25 cellular contexts compared by ENCODE assay signal in the genomic region with DNA sequence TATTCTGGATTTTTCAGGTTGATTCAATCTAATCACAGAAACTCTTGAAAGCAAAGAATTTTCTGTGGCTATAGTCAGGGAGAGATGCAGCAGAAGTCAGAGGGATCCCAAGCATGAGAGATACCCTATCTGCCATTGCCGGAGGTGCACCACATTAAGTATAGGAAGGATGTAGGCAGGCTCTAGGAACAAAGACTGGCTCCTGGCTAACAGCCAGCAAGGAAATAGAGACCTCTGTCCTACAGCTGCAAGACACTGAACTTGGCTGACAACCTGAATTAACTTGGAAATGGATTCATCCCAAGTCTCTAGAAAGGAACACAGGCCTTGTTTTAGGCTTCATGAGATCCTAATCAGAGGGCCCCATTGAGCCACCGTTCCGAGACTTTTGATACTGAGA.
DNase-seq lines count a peak whose midpoint lies in the region; ATAC-seq, FAIRE-seq and TF ChIP-seq lines count a peak whose summit lies in the region.
"Had no signal": no experiment of that assay in that cellular context is flagged by ENCODE, and none has a peak within 500 bp of the region (broad histone marks: within the 10 kb centered on the region; RNA-seq: fewer than 3 reads in every experiment).

No MANE protein-coding gene starts in this region.

- H3K27me3 Mint-ChIP-seq in WTC11 (ENCODE audit: low read depth), result peaks cover 20% of the 10 kb centered on the region
- H3K27me3 Mint-ChIP-seq: activated CD8-positive, alpha-beta T cell treated with anti-CD3 and anti-CD28 coated beads for 36 hours; activated naive CD4-positive, alpha-beta T cell treated with anti-CD3 and anti-CD28 coated beads, Interleukin-2, amount 50 U/mL, for 24 hours; activated T-helper 17 cell treated with anti-CD3 and anti-CD28 coated beads, Interleukin-2, amount 50 U/mL, for 72 hours; stimulated activated memory B cell treated with anti-CD40 and anti-IgM and Interleukin-4, amounts not matched to agents 10 μg/mL and 1 μg/mL and 100 μg/mL, for 72 hours had no signal

- H3K4me1 Mint-ChIP-seq in WTC11, result 0 out of 2 replicates have a peak, but pooled peaks cover 3% of the 10 kb centered on the region
- H3K4me1 Mint-ChIP-seq: activated naive CD4-positive, alpha-beta T cell treated with anti-CD3 and anti-CD28 coated beads, Interleukin-2, amount 50 U/mL, for 24 hours; activated T-helper 17 cell treated with anti-CD3 and anti-CD28 coated beads, Interleukin-2, amount 50 U/mL, for 72 hours; stimulated activated memory B cell treated with anti-CD40 and anti-IgM and Interleukin-4, amounts not matched to agents 10 μg/mL and 1 μg/mL and 100 μg/mL, for 72 hours had no signal

- TF ChIP-seq RAD21 in HepG2 (CRISPR knock-in tag; IDR thresholded peaks at IDR 0.05), result no peak

- no TSS peak for BruUV-seq in HepG2 (replicated peaks; lab: Mats Ljungman, UMichigan)

- TF ChIP-seq POLR2A in right lobe of liver (IDR thresholded peaks at IDR 0.05), result no peak
- no peak for TF ChIP-seq POLR2A in HepG2 (IDR thresholded peaks at IDR 0.05; ENCODE audit: insufficient read depth in 1 of 2, low read depth in 2 of 2, low read length in 2 of 2)

- no peak overlapping the region for H3K27ac ChIP-seq in right lobe of liver
- H3K27ac ChIP-seq in HepG2 (ENCODE audit: extremely low read length, insufficient read depth, low read length), result no peak overlapping the region
- no peak overlapping the region for H3K27ac ChIP-seq in colonic mucosa
- H3K27ac ChIP-seq: BLaER1, cardiac muscle cell had no signal

- H3K9ac ChIP-seq in HepG2 (ENCODE audit: insufficient read depth, low read depth, low read length), result no peak overlapping the region
- H3K9ac ChIP-seq in colonic mucosa (ENCODE audit: low read depth in 2 of 2, low read length in 2 of 2), result no peak overlapping the region
- H3K9ac ChIP-seq: BLaER1 had no signal

- H3K4me1 ChIP-seq in right lobe of liver (no peaks in the 10 kb centered on the region), HepG2 (ENCODE audit: insufficient read depth, low read length) (no peaks in the 10 kb centered on the region), colonic mucosa (no peaks in the 10 kb centered on the region)
- H3K4me1 ChIP-seq: BLaER1 had no signal

- H3K4me2 ChIP-seq in HepG2 (ENCODE audit: low read depth, low read length), result no peak overlapping the region
- H3K4me2 ChIP-seq: BLaER1 had no signal

- peak in 1 of 3 donors; percentile 45 for DNase-seq in right lobe of liver
- no peak for DNase-seq in HepG2 (ENCODE audit: low spot score)
- DNase-seq in WTC11 (ENCODE audit: low spot score), result no peak
- DNase-seq in glomerular visceral epithelial cell (ENCODE audit: extremely low spot score), result peak; percentile 1
- no peak for DNase-seq in sciatic nerve (ENCODE audit: low spot score)
- no peak for DNase-seq in colonic mucosa
- DNase-seq in germinal center (ENCODE audit: low spot score), result no peak
- DNase-seq: activated CD4-positive, alpha-beta T cell treated with anti-CD3 and anti-CD28 coated beads for 1 hour; activated CD8-positive, alpha-beta T cell treated with anti-CD3 and anti-CD28 coated beads for 36 hours; anterior cingulate cortex; COR-L47; mesenchymal stem cell; NCI-H1694 treated with DMSO at 0.1 percent for 48 hours; NCI-H526; SIG-M5; stimulated activated CD4-positive, alpha-beta T cell treated with anti-CD3 and anti-CD28 coated beads, Interleukin-4, amount 100 ng/mL, for 4 hours had no signal

- 52% methylated on average over 3 of the region's 3 CpGs for WGBS in right lobe of liver (ENCODE audit: insufficient coverage, low coverage, low lambda C conversion rate, missing lambda C conversion rate)
- 2% methylated on average over 3 of the region's 3 CpGs for WGBS in HepG2 (ENCODE audit: low lambda C conversion rate)

- H3K36me3 Mint-ChIP-seq in WTC11, result peaks cover 9% of the 10 kb centered on the region
- H3K36me3 Mint-ChIP-seq: activated naive CD4-positive, alpha-beta T cell treated with anti-CD3 and anti-CD28 coated beads, Interleukin-2, amount 50 U/mL, for 24 hours; stimulated activated memory B cell treated with anti-CD40 and anti-IgM and Interleukin-4, amounts not matched to agents 10 μg/mL and 1 μg/mL and 100 μg/mL, for 72 hours had no signal

- TF ChIP-seq EP300 in HepG2 (IDR thresholded peaks at IDR 0.05; ENCODE audit: low read depth in 2 of 2, low read length in 2 of 2) (no peak), HepG2 (CRISPR knock-in tag; IDR thresholded peaks at IDR 0.05; ENCODE audit: borderline replicate concordance) (no peak)

- H4K20me1 ChIP-seq in HepG2 (ENCODE audit: insufficient read depth, low read length), result no peaks in the 10 kb centered on the region
- H4K20me1 ChIP-seq: BLaER1 had no signal

- POLR2A ChIA-PET in HepG2 (lab: Yijun Ruan, JAX), result no interaction called here
- POLR2A ChIA-PET in WTC11 (lab: Charles Lee), result no interaction called here

- CTCF ChIA-PET in HepG2 (lab: Yijun Ruan, JAX; ENCODE audit: low intra/inter-chr PET ratio, low total read pairs), result no interaction called here
- CTCF ChIA-PET in WTC11 (lab: Charles Lee), result no interaction called here

- ATAC-seq in right lobe of liver (peak; percentile 53 to 75 (median 64)), HepG2 (no peak), WTC11 (peak; percentile 78), sciatic nerve (peak; percentile 55), HG02981 (IDR thresholded peaks at IDR 0.05; ENCODE audit: unreplicated experiment) (no peak)
- ATAC-seq: activated CD8-positive, alpha-beta T cell treated with anti-CD3 and anti-CD28 coated beads for 36 hours; activated T-helper 17 cell treated with anti-CD3 and anti-CD28 coated beads, Interleukin-2, amount 50 U/mL, for 72 hours; stimulated activated memory B cell treated with anti-CD40 and anti-IgM and Interleukin-4, amounts not matched to agents 10 μg/mL and 1 μg/mL and 100 μg/mL, for 72 hours had no signal

- peaks cover 20% of the 10 kb centered on the region for H3K9me3 Mint-ChIP-seq in WTC11
- H3K9me3 Mint-ChIP-seq: activated naive CD4-positive, alpha-beta T cell treated with anti-CD3 and anti-CD28 coated beads, Interleukin-2, amount 50 U/mL, for 24 hours had no signal

- no peak overlapping the region for H2AFZ ChIP-seq in HepG2 (ENCODE audit: low read length)

- no peak for TF ChIP-seq CTCF in right lobe of liver (IDR thresholded peaks at IDR 0.05)
- no peak for TF ChIP-seq CTCF in HepG2 (CRISPR knock-in tag; IDR thresholded peaks at IDR 0.05)
- no peak for TF ChIP-seq CTCF in WTC11 (IDR thresholded peaks at IDR 0.05)
- TF ChIP-seq CTCF in colonic mucosa (IDR thresholded peaks at IDR 0.05), result no peak

- H3K4me3 ChIP-seq in right lobe of liver (no peak overlapping the region), HepG2 (replicated peaks in 1 of 3; ENCODE audit: insufficient read depth in 1 of 3, low read depth in 2 of 3, low read length in 3 of 3) (no peak overlapping the region), colonic mucosa (no peak overlapping the region)
- H3K4me3 ChIP-seq: BLaER1, cardiac muscle cell had no signal

- FAIRE-seq in HepG2 (lab: Jason Lieb, UNC), result no peak
- FAIRE-seq: GM12892, TTC549 had no signal

- intact Hi-C loops in right lobe of liver (cut with DNase I) (no loop called here), HepG2 (cut with micrococcal nuclease; ENCODE audit: unreplicated experiment) (no loop called here), sciatic nerve (cut with DNase I) (no loop called here), colonic mucosa (cut with DNase I) (no loop called here)

- H3K9me3 ChIP-seq in right lobe of liver (no peaks in the 10 kb centered on the region), HepG2 (ENCODE audit: low read length) (peaks cover 73% of the 10 kb centered on the region), colonic mucosa (peaks cover 4% of the 10 kb centered on the region)
- H3K9me3 ChIP-seq: BLaER1 had no signal

- no peaks in the 10 kb centered on the region for H3K79me2 ChIP-seq in HepG2 (ENCODE audit: insufficient read depth, low read length)

- H3K4me3 Mint-ChIP-seq in WTC11, result no peak overlapping the region
- H3K4me3 Mint-ChIP-seq: activated CD8-positive, alpha-beta T cell treated with anti-CD3 and anti-CD28 coated beads for 36 hours; activated naive CD4-positive, alpha-beta T cell treated with anti-CD3 and anti-CD28 coated beads, Interleukin-2, amount 50 U/mL, for 24 hours; activated T-helper 17 cell treated with anti-CD3 and anti-CD28 coated beads, Interleukin-2, amount 50 U/mL, for 72 hours; stimulated activated memory B cell treated with anti-CD40 and anti-IgM and Interleukin-4, amounts not matched to agents 10 μg/mL and 1 μg/mL and 100 μg/mL, for 72 hours; T-helper 1 cell treated with Interleukin-12 subunit alpha and Interleukin-12 subunit beta and Interleukin-4 antibody, amounts not matched to agents 30 μg/mL and 1 μg/mL, for 36 hours had no signal

- H3K27me3 ChIP-seq in right lobe of liver (no peaks in the 10 kb centered on the region), HepG2 (ENCODE audit: control insufficient read depth in 1 of 2, insufficient read depth in 2 of 2, low read length in 2 of 2) (no peaks in the 10 kb centered on the region), colonic mucosa (no peaks in the 10 kb centered on the region)
- H3K27me3 ChIP-seq: BLaER1, cardiac muscle cell had no signal

- H3K27ac Mint-ChIP-seq in WTC11, result no peak overlapping the region
- H3K27ac Mint-ChIP-seq: activated CD8-positive, alpha-beta T cell treated with anti-CD3 and anti-CD28 coated beads for 36 hours; activated naive CD4-positive, alpha-beta T cell treated with anti-CD3 and anti-CD28 coated beads, Interleukin-2, amount 50 U/mL, for 24 hours; activated T-helper 17 cell treated with anti-CD3 and anti-CD28 coated beads, Interleukin-2, amount 50 U/mL, for 72 hours; stimulated activated memory B cell treated with anti-CD40 and anti-IgM and Interleukin-4, amounts not matched to agents 10 μg/mL and 1 μg/mL and 100 μg/mL, for 72 hours; T-helper 1 cell treated with Interleukin-12 subunit alpha and Interleukin-12 subunit beta and Interleukin-4 antibody, amounts not matched to agents 30 μg/mL and 1 μg/mL, for 36 hours had no signal

- in situ Hi-C loops in HepG2 (cut with HindIII; ENCODE audit: extremely low pct_ligation_motif_present, low pct_unique_long_range_greater_than_20kb), result no loop called here

- no peaks in the 10 kb centered on the region for H3K36me3 ChIP-seq in right lobe of liver
- H3K36me3 ChIP-seq in HepG2 (replicated peaks in 1 of 2; ENCODE audit: control insufficient read depth in 1 of 2, insufficient read depth in 2 of 2, low read length in 2 of 2), result no peaks in the 10 kb centered on the region
- no peaks in the 10 kb centered on the region for H3K36me3 ChIP-seq in colonic mucosa
- H3K36me3 ChIP-seq: BLaER1, cardiac muscle cell had no signal

TF ChIP-seq in HepG2, 621 proteins besides CTCF, POLR2A, EP300 and RAD21 (continues in another document):
- no peak for TF ChIP-seq ZNF253 (CRISPR knock-in tag; IDR thresholded peaks at IDR 0.05; ENCODE audit: borderline replicate concordance)

Comparison
In these comparisons a context has a peak if more than half of its experiments do, and no peak if none do; other contexts are left out.
1. ATAC-seq: peak in right lobe of liver (4 of 4), WTC11 (single experiment) and sciatic nerve (single experiment); none in HepG2 (single experiment) and HG02981 (single experiment).